Comparison of ENCODE assay signal across 5 cellular contexts in genomic region chrX:132590350-132591026, GRCh38.
"Had no signal": no experiment of that assay in that cellular context is flagged by ENCODE, and none has a peak within 500 bp of the region (broad histone marks: within the 10 kb centered on the region; RNA-seq: fewer than 3 reads in every experiment).

No MANE protein-coding gene starts in this region.

- H3K4me2 ChIP-seq: GM23338 had no signal

- H3K27ac Mint-ChIP-seq: GM23338, H9, IgD-negative memory B cell had no signal

- H3K9me3 Mint-ChIP-seq: GM23338, H9, IgD-negative memory B cell had no signal

- H2AFZ ChIP-seq: GM23338 had no signal

- ATAC-seq: GM23338 had no signal

- H3K4me3 ChIP-seq: GM23338 had no signal

- DNase-seq: H9, HCEC 1CT, KBM-7 had no signal

- H3K4me3 Mint-ChIP-seq: GM23338, H9, IgD-negative memory B cell had no signal
